In genomic region chr17:4892063-4892410, GRCh38 we compare ENCODE assay signal across 29 cellular contexts. TPM values are rescaled to one million over a fixed set of nuclear protein-coding genes. Genes with fewer than 3 reads are reported as not detected.
"Had no signal": no experiment of that assay in that cellular context is flagged by ENCODE, and none has a peak within 500 bp of the region (broad histone marks: within the 10 kb centered on the region; RNA-seq: fewer than 3 reads in every experiment).

No MANE protein-coding gene starts in this region.

- H3K9me3 Mint-ChIP-seq: immature natural killer cell; mesothelial cell of epicardium; natural killer cell treated with Interleukin-12 subunit alpha and Interleukin-12 subunit beta and Interleukin-15 and Interleukin-18, amount 100 ng/mL, for 72 hours; stimulated activated effector memory CD8-positive, alpha-beta T cell treated with anti-CD3 and anti-CD28 coated beads, Interleukin-12 subunit alpha, Interleukin-12 subunit beta, amount 100 ng/mL, for 72 hours; stimulated activated naive CD8-positive, alpha-beta T cell treated with anti-CD3 and anti-CD28 coated beads, Interleukin-15, Interleukin-2, amounts not matched to agents 100 ng/mL and 50 ng/mL, for 24 hours had no signal

- H3K27ac ChIP-seq: left ventricle myocardium inferior, pancreas, prostate gland, sigmoid colon, spleen, suprapubic skin, thoracic aorta, tibial artery, upper lobe of right lung had no signal

- H3K27me3 ChIP-seq: pancreas, spleen, suprapubic skin, upper lobe of right lung had no signal

- ATAC-seq: natural killer cell treated with Interleukin-12 subunit alpha and Interleukin-12 subunit beta and Interleukin-15 and Interleukin-18, amount 100 ng/mL, for 72 hours; pancreas; stimulated activated effector memory CD8-positive, alpha-beta T cell treated with anti-CD3 and anti-CD28 coated beads, Interleukin-12 subunit alpha, Interleukin-12 subunit beta, amount 100 ng/mL, for 72 hours; upper lobe of right lung had no signal

- H3K9me3 ChIP-seq: left ventricle myocardium inferior, pancreas, prostate gland, sigmoid colon, spleen, suprapubic skin, thoracic aorta, tibial artery, upper lobe of right lung had no signal

- H3K4me3 Mint-ChIP-seq: immature natural killer cell; mesothelial cell of epicardium; naive B cell; natural killer cell treated with Interleukin-12 subunit alpha and Interleukin-12 subunit beta and Interleukin-15 and Interleukin-18, amount 100 ng/mL, for 72 hours; stimulated activated effector memory CD8-positive, alpha-beta T cell treated with anti-CD3 and anti-CD28 coated beads, Interleukin-12 subunit alpha, Interleukin-12 subunit beta, amount 100 ng/mL, for 72 hours; stimulated activated naive CD8-positive, alpha-beta T cell treated with anti-CD3 and anti-CD28 coated beads, Interleukin-15, Interleukin-2, amounts not matched to agents 100 ng/mL and 50 ng/mL, for 24 hours had no signal

- H3K27me3 Mint-ChIP-seq: natural killer cell treated with Interleukin-12 subunit alpha and Interleukin-12 subunit beta and Interleukin-15 and Interleukin-18, amount 100 ng/mL, for 72 hours; stimulated activated naive CD8-positive, alpha-beta T cell treated with anti-CD3 and anti-CD28 coated beads, Interleukin-15, Interleukin-2, amounts not matched to agents 100 ng/mL and 50 ng/mL, for 24 hours had no signal

- H3K4me3 ChIP-seq: left ventricle myocardium inferior, lung, pancreas, prostate gland, sigmoid colon, spleen, suprapubic skin, thoracic aorta, tibial artery, upper lobe of right lung had no signal

- H3K36me3 Mint-ChIP-seq: natural killer cell treated with Interleukin-12 subunit alpha and Interleukin-12 subunit beta and Interleukin-15 and Interleukin-18, amount 100 ng/mL, for 72 hours had no signal

- H3K4me1 ChIP-seq: left ventricle myocardium inferior, pancreas, prostate gland, sigmoid colon, suprapubic skin, tibial artery, upper lobe of right lung had no signal

- H3K4me1 Mint-ChIP-seq: immature natural killer cell; mesothelial cell of epicardium; stimulated activated effector memory CD8-positive, alpha-beta T cell treated with anti-CD3 and anti-CD28 coated beads, Interleukin-12 subunit alpha, Interleukin-12 subunit beta, amount 100 ng/mL, for 72 hours had no signal

- DNase-seq: hippocampal formation; immature natural killer cell; left ventricle myocardium inferior; mesendoderm; naive B cell; nucleus accumbens; retina; sigmoid colon; small intestine; spleen; stimulated activated CD4-positive, alpha-beta T cell treated with anti-CD3 and anti-CD28 coated beads, Interleukin-4, amount 100 ng/mL, for 24 hours; stimulated activated naive CD4-positive, alpha-beta T cell; tibial artery; trophoblast cell; upper lobe of right lung had no signal

- H3K27ac Mint-ChIP-seq: immature natural killer cell; mesothelial cell of epicardium; natural killer cell treated with Interleukin-12 subunit alpha and Interleukin-12 subunit beta and Interleukin-15 and Interleukin-18, amount 100 ng/mL, for 72 hours; stimulated activated effector memory CD8-positive, alpha-beta T cell treated with anti-CD3 and anti-CD28 coated beads, Interleukin-12 subunit alpha, Interleukin-12 subunit beta, amount 100 ng/mL, for 72 hours; stimulated activated naive CD8-positive, alpha-beta T cell treated with anti-CD3 and anti-CD28 coated beads, Interleukin-15, Interleukin-2, amounts not matched to agents 100 ng/mL and 50 ng/mL, for 24 hours had no signal

RNA-seq across cellular contexts. Expression of gene GP1BA, which starts 40.0 kb away (rescaled TPM):
- total RNA-seq: kidney epithelial cell, lower leg skin, mesothelial cell of epicardium, osteoblast, prostate gland, sigmoid colon, subcutaneous adipose tissue, suprapubic skin, thoracic aorta had no signal
- polyA plus RNA-seq: neural cell had no signal
